ENCODE assay signal across 3 cellular contexts in genomic region chr21:10410354-10410929, GRCh38.
TF ChIP-seq lines count a peak whose summit lies in the region.
"Not testable (repeated sequence)": the region's sequence is repeated elsewhere in the genome, so short reads cannot be mapped to it uniquely, and the experiment has no call there.

No MANE protein-coding gene starts in this region.

TF ChIP-seq in IMR-90, 13 proteins besides CTCF, POLR2A, EP300 and RAD21:
- peak; percentile 49 for TF ChIP-seq CEBPB (IDR thresholded peaks at IDR 0.05; ENCODE audit: low read depth, low read length)

TF ChIP-seq in K562, 482 proteins besides CTCF, POLR2A, EP300 and RAD21:
- TF ChIP-seq CEBPG (CRISPR knock-in tag; IDR thresholded peaks at IDR 0.05) = not testable (repeated sequence)
- TF ChIP-seq CEBPG (tag; conservative IDR thresholded peaks at IDR 0.05 in 1 of 2, IDR thresholded peaks at IDR 0.05 in 1 of 2) = 0 out of 4 replicates have a peak, but pooled peaks of 1 of the 2 experiments have one; percentile 51
- peak; percentile 73 for TF ChIP-seq CEBPB (tag; IDR thresholded peaks at IDR 0.05)
- TF ChIP-seq RBFOX2 (IDR thresholded peaks at IDR 0.05; ENCODE audit: low read depth, low read length) = 0 out of 2 replicates have a peak, but pooled peaks have one; percentile 3

TF ChIP-seq in HepG2, 621 proteins besides CTCF, POLR2A, EP300 and RAD21:
- peak; percentile 55; the same call in 1 of the 2 replicates for TF ChIP-seq CEBPB (IDR thresholded peaks at IDR 0.05; ENCODE audit: borderline replicate concordance, low read depth, low read length)
TF ChIP-seq in HepG2: peak in this region for 1; not testable (repeated sequence) for 620.
